ENCODE assay signal across 1 cellular context in the genomic region with DNA sequence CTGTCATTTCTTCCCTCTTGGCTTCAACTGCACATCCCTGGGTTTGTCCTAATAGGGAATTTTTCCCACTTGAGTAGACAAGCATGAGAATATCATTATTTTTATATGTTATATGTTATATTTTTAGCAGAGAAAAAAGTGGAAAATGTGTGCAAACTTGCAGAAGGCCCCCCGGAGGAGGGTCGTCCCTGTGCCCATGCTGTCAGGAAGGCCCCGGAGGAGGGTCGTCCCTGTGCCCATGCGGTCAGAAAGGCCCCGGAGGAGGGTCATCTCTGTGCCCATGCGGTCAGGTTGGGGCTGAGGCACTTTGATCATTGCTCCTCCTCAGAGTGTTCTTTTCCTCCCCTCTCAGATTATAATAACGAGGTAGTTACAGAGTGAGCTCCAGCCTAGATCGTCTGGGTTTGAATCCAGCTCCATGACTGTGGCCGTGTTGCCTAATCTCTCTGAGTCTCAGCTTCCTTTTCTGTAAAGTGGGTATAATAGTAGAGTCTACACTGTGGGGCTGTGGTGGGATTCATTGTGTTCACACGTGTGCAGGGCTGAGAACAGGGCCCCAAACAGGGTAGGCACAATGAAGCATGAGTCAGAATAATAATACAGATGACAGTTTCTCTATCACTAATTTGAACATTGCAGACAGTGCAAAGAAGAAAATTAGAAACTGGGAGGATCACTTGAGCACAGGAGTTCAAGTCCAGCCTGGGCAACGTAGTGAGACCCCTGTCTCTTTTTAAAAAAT.
TF ChIP-seq lines count a peak whose summit lies in the region.

No MANE protein-coding gene starts in this region.

TF ChIP-seq in GM12878, 131 proteins besides CTCF, POLR2A, EP300 and RAD21 (continued from another document):
- TF ChIP-seq, protein P1, sequence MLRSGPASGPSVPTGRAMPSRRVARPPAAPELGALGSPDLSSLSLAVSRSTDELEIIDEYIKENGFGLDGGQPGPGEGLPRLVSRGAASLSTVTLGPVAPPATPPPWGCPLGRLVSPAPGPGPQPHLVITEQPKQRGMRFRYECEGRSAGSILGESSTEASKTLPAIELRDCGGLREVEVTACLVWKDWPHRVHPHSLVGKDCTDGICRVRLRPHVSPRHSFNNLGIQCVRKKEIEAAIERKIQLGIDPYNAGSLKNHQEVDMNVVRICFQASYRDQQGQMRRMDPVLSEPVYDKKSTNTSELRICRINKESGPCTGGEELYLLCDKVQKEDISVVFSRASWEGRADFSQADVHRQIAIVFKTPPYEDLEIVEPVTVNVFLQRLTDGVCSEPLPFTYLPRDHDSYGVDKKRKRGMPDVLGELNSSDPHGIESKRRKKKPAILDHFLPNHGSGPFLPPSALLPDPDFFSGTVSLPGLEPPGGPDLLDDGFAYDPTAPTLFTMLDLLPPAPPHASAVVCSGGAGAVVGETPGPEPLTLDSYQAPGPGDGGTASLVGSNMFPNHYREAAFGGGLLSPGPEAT (IDR thresholded peaks at IDR 0.05; ENCODE audit: low read depth), result no peak
- TF ChIP-seq HDAC2 (IDR thresholded peaks at IDR 0.05) (no peak), CEBPB (IDR thresholded peaks at IDR 0.05; ENCODE audit: borderline replicate concordance in 1 of 2, low read depth in 2 of 2, low read length in 2 of 2) (no peak), TARDBP (IDR thresholded peaks at IDR 0.05; ENCODE audit: borderline replicate concordance) (no peak), ESRRA (IDR thresholded peaks at IDR 0.05; ENCODE audit: low read length) (no peak), PAX5 (IDR thresholded peaks at IDR 0.05; ENCODE audit: borderline replicate concordance, low read depth, low read length) (no peak), BCL11A (IDR thresholded peaks at IDR 0.05; ENCODE audit: low read depth, low read length) (no peak), POU2F2 (IDR thresholded peaks at IDR 0.05; ENCODE audit: borderline replicate concordance, low read depth, low read length) (no peak), GABPA (IDR thresholded peaks at IDR 0.05; ENCODE audit: low read depth) (no peak), HCFC1 (IDR thresholded peaks at IDR 0.05; ENCODE audit: low read length) (no peak), FOS (IDR thresholded peaks at IDR 0.05; ENCODE audit: borderline replicate concordance, extremely low read depth, insufficient read length) (no peak), HDAC6 (IDR thresholded peaks at IDR 0.05; ENCODE audit: unreplicated experiment) (no peak), RBBP5 (conservative IDR thresholded peaks at IDR 0.05) (no peak), YBX1 (IDR thresholded peaks at IDR 0.05) (no peak), ASH2L (IDR thresholded peaks at IDR 0.05; ENCODE audit: borderline replicate concordance, low read depth) (no peak)
- TF ChIP-seq, protein P2, sequence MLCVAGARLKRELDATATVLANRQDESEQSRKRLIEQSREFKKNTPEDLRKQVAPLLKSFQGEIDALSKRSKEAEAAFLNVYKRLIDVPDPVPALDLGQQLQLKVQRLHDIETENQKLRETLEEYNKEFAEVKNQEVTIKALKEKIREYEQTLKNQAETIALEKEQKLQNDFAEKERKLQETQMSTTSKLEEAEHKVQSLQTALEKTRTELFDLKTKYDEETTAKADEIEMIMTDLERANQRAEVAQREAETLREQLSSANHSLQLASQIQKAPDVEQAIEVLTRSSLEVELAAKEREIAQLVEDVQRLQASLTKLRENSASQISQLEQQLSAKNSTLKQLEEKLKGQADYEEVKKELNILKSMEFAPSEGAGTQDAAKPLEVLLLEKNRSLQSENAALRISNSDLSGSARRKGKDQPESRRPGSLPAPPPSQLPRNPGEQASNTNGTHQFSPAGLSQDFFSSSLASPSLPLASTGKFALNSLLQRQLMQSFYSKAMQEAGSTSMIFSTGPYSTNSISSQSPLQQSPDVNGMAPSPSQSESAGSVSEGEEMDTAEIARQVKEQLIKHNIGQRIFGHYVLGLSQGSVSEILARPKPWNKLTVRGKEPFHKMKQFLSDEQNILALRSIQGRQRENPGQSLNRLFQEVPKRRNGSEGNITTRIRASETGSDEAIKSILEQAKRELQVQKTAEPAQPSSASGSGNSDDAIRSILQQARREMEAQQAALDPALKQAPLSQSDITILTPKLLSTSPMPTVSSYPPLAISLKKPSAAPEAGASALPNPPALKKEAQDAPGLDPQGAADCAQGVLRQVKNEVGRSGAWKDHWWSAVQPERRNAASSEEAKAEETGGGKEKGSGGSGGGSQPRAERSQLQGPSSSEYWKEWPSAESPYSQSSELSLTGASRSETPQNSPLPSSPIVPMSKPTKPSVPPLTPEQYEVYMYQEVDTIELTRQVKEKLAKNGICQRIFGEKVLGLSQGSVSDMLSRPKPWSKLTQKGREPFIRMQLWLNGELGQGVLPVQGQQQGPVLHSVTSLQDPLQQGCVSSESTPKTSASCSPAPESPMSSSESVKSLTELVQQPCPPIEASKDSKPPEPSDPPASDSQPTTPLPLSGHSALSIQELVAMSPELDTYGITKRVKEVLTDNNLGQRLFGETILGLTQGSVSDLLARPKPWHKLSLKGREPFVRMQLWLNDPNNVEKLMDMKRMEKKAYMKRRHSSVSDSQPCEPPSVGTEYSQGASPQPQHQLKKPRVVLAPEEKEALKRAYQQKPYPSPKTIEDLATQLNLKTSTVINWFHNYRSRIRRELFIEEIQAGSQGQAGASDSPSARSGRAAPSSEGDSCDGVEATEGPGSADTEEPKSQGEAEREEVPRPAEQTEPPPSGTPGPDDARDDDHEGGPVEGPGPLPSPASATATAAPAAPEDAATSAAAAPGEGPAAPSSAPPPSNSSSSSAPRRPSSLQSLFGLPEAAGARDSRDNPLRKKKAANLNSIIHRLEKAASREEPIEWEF (IDR thresholded peaks at IDR 0.05; ENCODE audit: insufficient replicate concordance, low read depth, low read length), result no peak
- TF ChIP-seq, protein P3, sequence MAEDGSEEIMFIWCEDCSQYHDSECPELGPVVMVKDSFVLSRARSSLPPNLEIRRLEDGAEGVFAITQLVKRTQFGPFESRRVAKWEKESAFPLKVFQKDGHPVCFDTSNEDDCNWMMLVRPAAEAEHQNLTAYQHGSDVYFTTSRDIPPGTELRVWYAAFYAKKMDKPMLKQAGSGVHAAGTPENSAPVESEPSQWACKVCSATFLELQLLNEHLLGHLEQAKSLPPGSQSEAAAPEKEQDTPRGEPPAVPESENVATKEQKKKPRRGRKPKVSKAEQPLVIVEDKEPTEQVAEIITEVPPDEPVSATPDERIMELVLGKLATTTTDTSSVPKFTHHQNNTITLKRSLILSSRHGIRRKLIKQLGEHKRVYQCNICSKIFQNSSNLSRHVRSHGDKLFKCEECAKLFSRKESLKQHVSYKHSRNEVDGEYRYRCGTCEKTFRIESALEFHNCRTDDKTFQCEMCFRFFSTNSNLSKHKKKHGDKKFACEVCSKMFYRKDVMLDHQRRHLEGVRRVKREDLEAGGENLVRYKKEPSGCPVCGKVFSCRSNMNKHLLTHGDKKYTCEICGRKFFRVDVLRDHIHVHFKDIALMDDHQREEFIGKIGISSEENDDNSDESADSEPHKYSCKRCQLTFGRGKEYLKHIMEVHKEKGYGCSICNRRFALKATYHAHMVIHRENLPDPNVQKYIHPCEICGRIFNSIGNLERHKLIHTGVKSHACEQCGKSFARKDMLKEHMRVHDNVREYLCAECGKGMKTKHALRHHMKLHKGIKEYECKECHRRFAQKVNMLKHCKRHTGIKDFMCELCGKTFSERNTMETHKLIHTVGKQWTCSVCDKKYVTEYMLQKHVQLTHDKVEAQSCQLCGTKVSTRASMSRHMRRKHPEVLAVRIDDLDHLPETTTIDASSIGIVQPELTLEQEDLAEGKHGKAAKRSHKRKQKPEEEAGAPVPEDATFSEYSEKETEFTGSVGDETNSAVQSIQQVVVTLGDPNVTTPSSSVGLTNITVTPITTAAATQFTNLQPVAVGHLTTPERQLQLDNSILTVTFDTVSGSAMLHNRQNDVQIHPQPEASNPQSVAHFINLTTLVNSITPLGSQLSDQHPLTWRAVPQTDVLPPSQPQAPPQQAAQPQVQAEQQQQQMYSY (CRISPR knock-in tag; IDR thresholded peaks at IDR 0.05), result no peak
- TF ChIP-seq, protein P4, sequence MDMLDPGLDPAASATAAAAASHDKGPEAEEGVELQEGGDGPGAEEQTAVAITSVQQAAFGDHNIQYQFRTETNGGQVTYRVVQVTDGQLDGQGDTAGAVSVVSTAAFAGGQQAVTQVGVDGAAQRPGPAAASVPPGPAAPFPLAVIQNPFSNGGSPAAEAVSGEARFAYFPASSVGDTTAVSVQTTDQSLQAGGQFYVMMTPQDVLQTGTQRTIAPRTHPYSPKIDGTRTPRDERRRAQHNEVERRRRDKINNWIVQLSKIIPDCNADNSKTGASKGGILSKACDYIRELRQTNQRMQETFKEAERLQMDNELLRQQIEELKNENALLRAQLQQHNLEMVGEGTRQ (IDR thresholded peaks at IDR 0.05; ENCODE audit: borderline replicate concordance, low read depth, low read length), result no peak
- TF ChIP-seq, protein P5, sequence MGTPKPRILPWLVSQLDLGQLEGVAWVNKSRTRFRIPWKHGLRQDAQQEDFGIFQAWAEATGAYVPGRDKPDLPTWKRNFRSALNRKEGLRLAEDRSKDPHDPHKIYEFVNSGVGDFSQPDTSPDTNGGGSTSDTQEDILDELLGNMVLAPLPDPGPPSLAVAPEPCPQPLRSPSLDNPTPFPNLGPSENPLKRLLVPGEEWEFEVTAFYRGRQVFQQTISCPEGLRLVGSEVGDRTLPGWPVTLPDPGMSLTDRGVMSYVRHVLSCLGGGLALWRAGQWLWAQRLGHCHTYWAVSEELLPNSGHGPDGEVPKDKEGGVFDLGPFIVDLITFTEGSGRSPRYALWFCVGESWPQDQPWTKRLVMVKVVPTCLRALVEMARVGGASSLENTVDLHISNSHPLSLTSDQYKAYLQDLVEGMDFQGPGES (IDR thresholded peaks at IDR 0.05), result no peak
TF ChIP-seq in GM12878: peak in this region for 0.
